24 cellular contexts compared by ENCODE assay signal in genomic region chr17:71461504-71462197, GRCh38.
DNase-seq lines count a peak whose midpoint lies in the region; ATAC-seq, FAIRE-seq and TF ChIP-seq lines count a peak whose summit lies in the region.
"Had no signal": no experiment of that assay in that cellular context is flagged by ENCODE, and none has a peak within 500 bp of the region (broad histone marks: within the 10 kb centered on the region; RNA-seq: fewer than 3 reads in every experiment).

No MANE protein-coding gene starts in this region.

- peak; percentile 74 for FAIRE-seq in urothelium cell line (lab: Jason Lieb, UNC)
- FAIRE-seq: endometrium, GM12892 had no signal

- H3K79me2 ChIP-seq in PC-3 (ENCODE audit: low read length): no peaks in the 10 kb centered on the region

- H3K27me3 ChIP-seq in PC-3 (ENCODE audit: low read length) (no peaks in the 10 kb centered on the region), adrenal gland (no peaks in the 10 kb centered on the region)
- H3K27me3 ChIP-seq: BLaER1 treated with 17β-estradiol and CSF1 and Interleukin-3, amounts not matched to agents 10 nM and 100 nM; gastrocnemius medialis had no signal

- 78 to 91% (median 79%) methylated on average over 5 of the region's 5 CpGs for WGBS in adrenal gland, 4 donors

- no peak for ATAC-seq in PC-3
- ATAC-seq: activated T-cell treated with anti-CD3 and anti-CD28 coated beads, Interleukin-2, amount 50 U/mL, for 72 hours; gastrocnemius medialis had no signal

- H3K4me1 ChIP-seq in PC-3 (ENCODE audit: insufficient read depth, low read length) (no peaks in the 10 kb centered on the region), adrenal gland (replicated peaks in 1 of 2) (no peaks in the 10 kb centered on the region)
- H3K4me1 ChIP-seq: BLaER1 treated with 17β-estradiol and CSF1 and Interleukin-3, amounts not matched to agents 10 nM and 100 nM; gastrocnemius medialis had no signal

- H3K4me3 ChIP-seq in PC-3 (ENCODE audit: low read length): no peak overlapping the region
- no peak overlapping the region for H3K4me3 ChIP-seq in adrenal gland
- H3K4me3 ChIP-seq: BLaER1 treated with 17β-estradiol and CSF1 and Interleukin-3, amounts not matched to agents 10 nM and 100 nM; gastrocnemius medialis; smooth muscle cell had no signal

- DNase-seq in activated naive CD4-positive, alpha-beta T cell treated with anti-CD3 and anti-CD28 coated beads, Interleukin-2, amount 10 ng/mL, durations not matched to agents 7 days and 5 days: no peak
- DNase-seq in NCI-H146 treated with DMSO at 0.1 percent for 48 hours (lab: John Stamatoyannopoulos, UW; ENCODE audit: unreplicated experiment): peak; percentile 97
- DNase-seq in PC-3: no peak
- DNase-seq in urothelium cell line (ENCODE audit: low spot score): no peak
- DNase-seq in adrenal gland: no peak
- DNase-seq in SW 1271 (lab: John Stamatoyannopoulos, UW): no peak
- DNase-seq in nucleus accumbens (lab: John Stamatoyannopoulos, UW): no peak
- DNase-seq: activated CD4-positive, alpha-beta T cell treated with anti-CD3 and anti-CD28 coated beads, Interleukin-2, amount 10 ng/mL, durations not matched to agents 24 days and 14 days; activated naive CD4-positive, alpha-beta T cell treated with anti-CD3 and anti-CD28 coated beads, Interleukin-2, amount 50 U/mL, for 16 hours; activated T-cell treated with anti-CD3 and anti-CD28 coated beads, Interleukin-2, amount 50 U/mL, for 72 hours; central memory CD4-positive, alpha-beta T cell; gastrocnemius medialis; immature natural killer cell; naive B cell; NCI-H1092; NCI-H2227 treated with DMSO at 0.1 percent for 48 hours; SK-N-SH; T-helper 2 cell had no signal

- no peak overlapping the region for H3K4me3 Mint-ChIP-seq in activated naive CD4-positive, alpha-beta T cell treated with anti-CD3 and anti-CD28 coated beads, Interleukin-2, amount 50 U/mL, for 24 hours
- no peak overlapping the region for H3K4me3 Mint-ChIP-seq in activated naive CD4-positive, alpha-beta T cell treated with anti-CD3 and anti-CD28 coated beads, Interleukin-2, amount 10 ng/mL, durations not matched to agents 7 days and 5 days
- H3K4me3 Mint-ChIP-seq: activated CD4-positive, alpha-beta T cell treated with anti-CD3 and anti-CD28 coated beads, Interleukin-2, amount 10 ng/mL, durations not matched to agents 24 days and 14 days; activated T-cell treated with anti-CD3 and anti-CD28 coated beads, Interleukin-2, amount 50 U/mL, for 72 hours; dendritic cell treated with granulocyte-macrophage colony-stimulating factor and Interleukin-4, amounts not matched to agents 40 ng/mL and 50 ng/mL, for 4 days; immature natural killer cell; naive B cell had no signal

- no peak overlapping the region for H3K9ac ChIP-seq in PC-3 (ENCODE audit: low read length)
- H3K9ac ChIP-seq: BLaER1 treated with 17β-estradiol and CSF1 and Interleukin-3, amounts not matched to agents 10 nM and 100 nM; SK-N-SH had no signal

- H3K4me2 ChIP-seq in PC-3 (ENCODE audit: low read length): no peak overlapping the region
- H3K4me2 ChIP-seq: BLaER1 treated with 17β-estradiol and CSF1 and Interleukin-3, amounts not matched to agents 10 nM and 100 nM; SK-N-SH; smooth muscle cell had no signal

- no peaks in the 10 kb centered on the region for H3K36me3 ChIP-seq in PC-3 (ENCODE audit: low read depth, low read length)
- H3K36me3 ChIP-seq in adrenal gland (replicated peaks in 1 of 2): no peaks in the 10 kb centered on the region
- H3K36me3 ChIP-seq: BLaER1 treated with 17β-estradiol and CSF1 and Interleukin-3, amounts not matched to agents 10 nM and 100 nM; gastrocnemius medialis had no signal

- no peaks in the 10 kb centered on the region for H4K20me1 ChIP-seq in PC-3 (ENCODE audit: low read length)
- H4K20me1 ChIP-seq: BLaER1 treated with 17β-estradiol and CSF1 and Interleukin-3, amounts not matched to agents 10 nM and 100 nM had no signal

- H3K27ac ChIP-seq in PC-3 (ENCODE audit: low read length) (no peak overlapping the region), adrenal gland (no peak overlapping the region)
- H3K27ac ChIP-seq: BLaER1 treated with 17β-estradiol and CSF1 and Interleukin-3, amounts not matched to agents 10 nM and 100 nM; gastrocnemius medialis had no signal

- peaks cover 1% of the 10 kb centered on the region for H3K27me3 Mint-ChIP-seq in activated naive CD4-positive, alpha-beta T cell treated with anti-CD3 and anti-CD28 coated beads, Interleukin-2, amount 50 U/mL, for 24 hours
- no peaks in the 10 kb centered on the region for H3K27me3 Mint-ChIP-seq in activated naive CD4-positive, alpha-beta T cell treated with anti-CD3 and anti-CD28 coated beads, Interleukin-2, amount 10 ng/mL, durations not matched to agents 7 days and 5 days
- H3K27me3 Mint-ChIP-seq: activated CD4-positive, alpha-beta T cell treated with anti-CD3 and anti-CD28 coated beads, Interleukin-2, amount 10 ng/mL, durations not matched to agents 24 days and 14 days; dendritic cell treated with granulocyte-macrophage colony-stimulating factor and Interleukin-4, amounts not matched to agents 40 ng/mL and 50 ng/mL, for 4 days had no signal

- POLR2A ChIA-PET in PC-3 (lab: Charles Lee; ENCODE audit: unreplicated experiment): no interaction called here

- H3F3A ChIP-seq in PC-3 (ENCODE audit: low read length, unreplicated experiment): no peaks in the 10 kb centered on the region

- CTCF ChIA-PET in activated naive CD4-positive, alpha-beta T cell treated with anti-CD3 and anti-CD28 coated beads, Interleukin-2, amount 10 ng/mL, durations not matched to agents 7 days and 5 days (lab: Charles Lee): no interaction called here
- CTCF ChIA-PET in PC-3 (lab: Charles Lee): interaction anchor here (0.6 to 1.4 kb wide), 8 partner anchors 38 to 725 kb away, joined by 3 to 10 read pairs (median 4); partner anchors contain the start of gene SOX9

- no peaks in the 10 kb centered on the region for H3K36me3 Mint-ChIP-seq in activated naive CD4-positive, alpha-beta T cell treated with anti-CD3 and anti-CD28 coated beads, Interleukin-2, amount 50 U/mL, for 24 hours
- no peaks in the 10 kb centered on the region for H3K36me3 Mint-ChIP-seq in activated naive CD4-positive, alpha-beta T cell treated with anti-CD3 and anti-CD28 coated beads, Interleukin-2, amount 10 ng/mL, durations not matched to agents 7 days and 5 days
- H3K36me3 Mint-ChIP-seq: immature natural killer cell, naive B cell had no signal

- peaks cover 6% of the 10 kb centered on the region for H3K9me3 Mint-ChIP-seq in activated naive CD4-positive, alpha-beta T cell treated with anti-CD3 and anti-CD28 coated beads, Interleukin-2, amount 50 U/mL, for 24 hours
- H3K9me3 Mint-ChIP-seq in activated naive CD4-positive, alpha-beta T cell treated with anti-CD3 and anti-CD28 coated beads, Interleukin-2, amount 10 ng/mL, durations not matched to agents 7 days and 5 days: peaks cover 4% of the 10 kb centered on the region
- H3K9me3 Mint-ChIP-seq: dendritic cell treated with granulocyte-macrophage colony-stimulating factor and Interleukin-4, amounts not matched to agents 40 ng/mL and 50 ng/mL, for 4 days had no signal

- TF ChIP-seq POLR2A in adrenal gland (IDR thresholded peaks at IDR 0.05): no peak

- no peaks in the 10 kb centered on the region for H3K9me2 ChIP-seq in PC-3 (replicated peaks; ENCODE audit: low read length)
- H3K9me2 ChIP-seq: SK-N-SH had no signal

- 0 out of 2 replicates have a peak overlapping the region, but pooled peaks have one; percentile 8 for H2AFZ ChIP-seq in PC-3 (ENCODE audit: low read length)

- TF ChIP-seq CTCF in PC-3 (conservative IDR thresholded peaks at IDR 0.05; ENCODE audit: low read depth, low read length) (no peak), adrenal gland (IDR thresholded peaks at IDR 0.05) (no peak)

- no TSS peak for BruUV-seq in PC-3 (replicated peaks; lab: Mats Ljungman, UMichigan)

- intact Hi-C loops in PC-3 (cut with micrococcal nuclease) (loop anchor here (1.0 to 2.0 kb wide), 3 partner anchors 223 to 695 kb away; no protein-coding TSS in a partner anchor), adrenal gland (cut with DNase I) (no loop called here)

- no peaks in the 10 kb centered on the region for H3K9me3 ChIP-seq in PC-3 (ENCODE audit: low read length)
- no peaks in the 10 kb centered on the region for H3K9me3 ChIP-seq in adrenal gland (replicated peaks in 1 of 3)
- H3K9me3 ChIP-seq: BLaER1 treated with 17β-estradiol and CSF1 and Interleukin-3, amounts not matched to agents 10 nM and 100 nM; gastrocnemius medialis; SK-N-SH had no signal

- H3K27ac Mint-ChIP-seq in activated naive CD4-positive, alpha-beta T cell treated with anti-CD3 and anti-CD28 coated beads, Interleukin-2, amount 50 U/mL, for 24 hours: peak overlapping the region; percentile 26
- H3K27ac Mint-ChIP-seq in activated naive CD4-positive, alpha-beta T cell treated with anti-CD3 and anti-CD28 coated beads, Interleukin-2, amount 10 ng/mL, durations not matched to agents 7 days and 5 days: no peak overlapping the region
- H3K27ac Mint-ChIP-seq: activated CD4-positive, alpha-beta T cell treated with anti-CD3 and anti-CD28 coated beads, Interleukin-2, amount 10 ng/mL, durations not matched to agents 24 days and 14 days; activated T-cell treated with anti-CD3 and anti-CD28 coated beads, Interleukin-2, amount 50 U/mL, for 72 hours; dendritic cell treated with granulocyte-macrophage colony-stimulating factor and Interleukin-4, amounts not matched to agents 40 ng/mL and 50 ng/mL, for 4 days; immature natural killer cell; naive B cell had no signal

- no peaks in the 10 kb centered on the region for H3K4me1 Mint-ChIP-seq in activated naive CD4-positive, alpha-beta T cell treated with anti-CD3 and anti-CD28 coated beads, Interleukin-2, amount 50 U/mL, for 24 hours
- no peaks in the 10 kb centered on the region for H3K4me1 Mint-ChIP-seq in activated naive CD4-positive, alpha-beta T cell treated with anti-CD3 and anti-CD28 coated beads, Interleukin-2, amount 10 ng/mL, durations not matched to agents 7 days and 5 days
- H3K4me1 Mint-ChIP-seq: activated CD4-positive, alpha-beta T cell treated with anti-CD3 and anti-CD28 coated beads, Interleukin-2, amount 10 ng/mL, durations not matched to agents 24 days and 14 days; immature natural killer cell; naive B cell had no signal
